Comparison of ENCODE assay signal across 1 cellular context in genomic region chr11:66745356-66746235, GRCh38.
A peak's percentile ranks its signal among the peaks of the same experiment; 100 is the strongest.
TF ChIP-seq lines count a peak whose summit lies in the region.

No MANE protein-coding gene starts in this region.

TF ChIP-seq in K562, 482 proteins besides CTCF, POLR2A, EP300 and RAD21 (continued from another document):
- TF ChIP-seq MBD1 (CRISPR knock-in tag; IDR thresholded peaks at IDR 0.05) (peak; percentile 82; the same call in 1 of the 2 replicates), ZSCAN29 (IDR thresholded peaks at IDR 0.05) (no peak), ZNF431 (CRISPR knock-in tag; IDR thresholded peaks at IDR 0.05) (no peak), ZNF316 (IDR thresholded peaks at IDR 0.05) (peak; percentile 46), KAT7 (CRISPR knock-in tag; IDR thresholded peaks at IDR 0.05; ENCODE audit: borderline replicate concordance) (0 out of 2 replicates have a peak, but pooled peaks have one; percentile 9), MTA3 (IDR thresholded peaks at IDR 0.05; ENCODE audit: borderline replicate concordance) (peak; percentile 14; the same call in 1 of the 2 replicates), ZNF184 (CRISPR knock-in tag; IDR thresholded peaks at IDR 0.05) (no peak), ZBTB1 (CRISPR knock-in tag; IDR thresholded peaks at IDR 0.05; ENCODE audit: borderline replicate concordance, low read depth) (peak; percentile 31; the same call in 1 of the 2 replicates), ATF2 (CRISPR knock-in tag; IDR thresholded peaks at IDR 0.05) (no peak), ZNF384 (IDR thresholded peaks at IDR 0.05; ENCODE audit: low read depth, low read length) (no peak), MAFG (tag; conservative IDR thresholded peaks at IDR 0.05) (0 out of 2 replicates have a peak, but pooled peaks have one; percentile 5), PRMT5 (CRISPR knock-in tag; IDR thresholded peaks at IDR 0.05) (no peak), ZKSCAN1 (IDR thresholded peaks at IDR 0.05; ENCODE audit: low read depth, low read length) (no peak)
TF ChIP-seq in K562: peak in this region for 18.
